Comparison of ENCODE assay signal across 8 cellular contexts in the genomic region with DNA sequence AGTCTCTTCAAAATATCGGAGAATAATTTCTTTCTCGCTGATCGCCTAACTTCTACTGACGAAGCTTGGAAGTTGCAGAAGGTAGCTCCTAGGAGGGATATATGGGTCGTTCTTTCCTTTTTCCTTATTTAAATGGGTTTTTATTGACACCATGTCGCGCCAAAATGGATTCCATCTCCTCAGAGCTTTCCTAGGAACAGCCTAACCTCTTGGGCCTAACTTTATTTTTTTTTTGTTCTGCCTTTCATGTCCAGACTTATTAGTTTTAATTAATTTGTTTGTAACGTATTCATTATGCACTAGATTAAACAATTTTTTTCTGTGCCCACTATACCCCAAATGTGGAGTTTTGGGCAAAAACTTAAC.
A peak's percentile ranks its signal among the peaks of the same experiment; 100 is the strongest.
DNase-seq lines count a peak whose midpoint lies in the region; ATAC-seq and TF ChIP-seq lines count a peak whose summit lies in the region.

No MANE protein-coding gene starts in this region.

- H3K4me3 ChIP-seq in WERI-Rb-1 (ENCODE audit: low read depth, low read length) (peak overlapping the region; percentile 100), left ventricle myocardium inferior (peak overlapping the region; percentile 77), skin epidermis (peak overlapping the region; percentile 45 to 77 (median 54))

- H3K27me3 ChIP-seq in WERI-Rb-1 (ENCODE audit: insufficient read depth, low read depth, severe bottlenecking), result no peaks in the 10 kb centered on the region
- no peaks in the 10 kb centered on the region for H3K27me3 ChIP-seq in left ventricle myocardium inferior (ENCODE audit: low read depth)

- H3K36me3 Mint-ChIP-seq in stimulated activated naive CD8-positive, alpha-beta T cell treated with anti-CD3 and anti-CD28 coated beads, Interleukin-15, Interleukin-2, amounts not matched to agents 100 ng/mL and 50 ng/mL, for 24 hours (ENCODE audit: low read depth), result peaks cover 9% of the 10 kb centered on the region

- H3K36me3 ChIP-seq in WERI-Rb-1 (peaks cover 25% of the 10 kb centered on the region), left ventricle myocardium inferior (peaks cover 5% of the 10 kb centered on the region)

- no peaks in the 10 kb centered on the region for H3K27me3 Mint-ChIP-seq in stimulated activated naive CD8-positive, alpha-beta T cell treated with anti-CD3 and anti-CD28 coated beads, Interleukin-15, Interleukin-2, amounts not matched to agents 100 ng/mL and 50 ng/mL, for 24 hours

- peaks cover 23% of the 10 kb centered on the region for H3K4me1 Mint-ChIP-seq in stimulated activated naive CD8-positive, alpha-beta T cell treated with anti-CD3 and anti-CD28 coated beads, Interleukin-15, Interleukin-2, amounts not matched to agents 100 ng/mL and 50 ng/mL, for 24 hours (ENCODE audit: low read depth)

- peak overlapping the region; percentile 93 for H3K27ac ChIP-seq in WERI-Rb-1
- H3K27ac ChIP-seq in left ventricle myocardium inferior (replicated peaks), result peak overlapping the region; percentile 87
- peak overlapping the region; percentile 46 to 91 (median 85) for H3K27ac ChIP-seq in skin epidermis

- intact Hi-C loops in left ventricle myocardium inferior (cut with micrococcal nuclease), result no loop called here

- H3K9me3 Mint-ChIP-seq in stimulated activated naive CD8-positive, alpha-beta T cell treated with anti-CD3 and anti-CD28 coated beads, Interleukin-15, Interleukin-2, amounts not matched to agents 100 ng/mL and 50 ng/mL, for 24 hours, result no peaks in the 10 kb centered on the region

- H3K9me3 ChIP-seq in WERI-Rb-1 (ENCODE audit: severe bottlenecking) (no peaks in the 10 kb centered on the region), left ventricle myocardium inferior (replicated peaks) (no peaks in the 10 kb centered on the region)

- no peak for ATAC-seq in stimulated activated naive CD8-positive, alpha-beta T cell treated with anti-CD3 and anti-CD28 coated beads, Interleukin-15, Interleukin-2, amounts not matched to agents 100 U/mL and 50 U/mL, for 24 hours
- ATAC-seq in HG02884 (IDR thresholded peaks at IDR 0.05; ENCODE audit: unreplicated experiment), result no peak
- no peak for ATAC-seq in GM19455 (IDR thresholded peaks at IDR 0.05; ENCODE audit: unreplicated experiment)

- peaks cover 12% of the 10 kb centered on the region for H3K4me1 ChIP-seq in left ventricle myocardium inferior

- TF ChIP-seq CTCF in WERI-Rb-1 (IDR thresholded peaks at IDR 0.05; ENCODE audit: low read depth, low read length), result no peak
- no peak for TF ChIP-seq CTCF in left ventricle myocardium inferior (IDR thresholded peaks at IDR 0.05; ENCODE audit: borderline replicate concordance)

- H3K4me3 Mint-ChIP-seq in stimulated activated naive CD8-positive, alpha-beta T cell treated with anti-CD3 and anti-CD28 coated beads, Interleukin-15, Interleukin-2, amounts not matched to agents 100 ng/mL and 50 ng/mL, for 24 hours, result peak overlapping the region; percentile 91

- DNase-seq in stimulated activated naive CD8-positive, alpha-beta T cell treated with anti-CD3 and anti-CD28 coated beads, Interleukin-15, Interleukin-2, amounts not matched to agents 100 U/mL and 50 U/mL, for 24 hours, result no peak
- no peak for DNase-seq in WERI-Rb-1
- no peak for DNase-seq in left ventricle myocardium inferior
- no peak for DNase-seq in occipital lobe (lab: John Stamatoyannopoulos, UW)

- H3K27ac Mint-ChIP-seq in stimulated activated naive CD8-positive, alpha-beta T cell treated with anti-CD3 and anti-CD28 coated beads, Interleukin-15, Interleukin-2, amounts not matched to agents 100 ng/mL and 50 ng/mL, for 24 hours, result peak overlapping the region; percentile 96
